ENCODE assay signal across 13 cellular contexts in the genomic region with DNA sequence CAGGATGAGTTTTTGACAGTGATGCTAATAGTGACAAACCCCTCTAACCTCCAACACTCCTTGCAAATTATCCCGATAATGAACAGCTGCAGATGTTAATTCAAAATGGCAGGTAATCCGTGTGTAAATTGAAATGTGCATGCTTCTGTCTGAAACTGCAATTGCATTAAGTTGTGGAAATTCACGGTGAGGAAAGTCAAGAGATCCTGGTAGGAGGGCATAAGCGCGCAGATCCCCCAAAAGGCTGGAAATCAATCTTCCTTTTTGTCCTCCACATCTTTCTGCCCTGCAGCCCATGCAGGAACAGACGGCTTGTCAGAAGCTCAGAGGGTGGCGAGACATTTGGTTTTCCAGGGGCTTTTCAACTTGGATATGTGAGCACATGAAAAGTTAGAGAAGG.
A peak's percentile ranks its signal among the peaks of the same experiment; 100 is the strongest.
DNase-seq lines count a peak whose midpoint lies in the region; ATAC-seq and TF ChIP-seq lines count a peak whose summit lies in the region.
"Had no signal": no experiment of that assay in that cellular context is flagged by ENCODE, and none has a peak within 500 bp of the region (broad histone marks: within the 10 kb centered on the region; RNA-seq: fewer than 3 reads in every experiment).

No MANE protein-coding gene starts in this region.

- intact Hi-C loops in activated CD4-positive, alpha-beta T cell treated with anti-CD3 and anti-CD28 coated beads, Interleukin-2, amount 10 ng/mL, durations not matched to agents 24 days and 14 days (cut with micrococcal nuclease) = loop anchor here (2.0 to 5.0 kb wide), 2 partner anchors 15 to 43 kb away; no protein-coding TSS in a partner anchor

- H3F3A ChIP-seq in neural progenitor cell (ENCODE audit: low read depth) = peaks cover 6% of the 10 kb centered on the region

- H3K36me3 ChIP-seq in DND-41 (ENCODE audit: insufficient read depth, low read length) (peaks cover 10% of the 10 kb centered on the region; the same call in 1 of the 2 replicates), neural progenitor cell (no peaks in the 10 kb centered on the region)

- H3K27me3 ChIP-seq in DND-41 (ENCODE audit: insufficient read depth, low read length, poor library complexity) (no peaks in the 10 kb centered on the region), neural progenitor cell (no peaks in the 10 kb centered on the region)

- peaks cover 18% of the 10 kb centered on the region for H3K27me3 Mint-ChIP-seq in activated CD4-positive, alpha-beta T cell treated with anti-CD3 and anti-CD28 coated beads, Interleukin-2, amount 10 ng/mL, durations not matched to agents 24 days and 14 days
- H3K27me3 Mint-ChIP-seq in brain (peaks cover 18% of the 10 kb centered on the region), neural progenitor cell (ENCODE audit: insufficient read depth, low read depth) (peaks cover 5% of the 10 kb centered on the region)
- H3K27me3 Mint-ChIP-seq: CD4-positive, CD25-positive, alpha-beta regulatory T cell had no signal

- peak overlapping the region; percentile 37 for H3K9ac ChIP-seq in DND-41 (ENCODE audit: low read depth, low read length)
- H3K9ac ChIP-seq in neural progenitor cell = no peak overlapping the region

- H4K20me1 ChIP-seq in DND-41 (ENCODE audit: insufficient read depth, low read length) (peaks cover 5% of the 10 kb centered on the region), neural progenitor cell (ENCODE audit: low read depth) (no peaks in the 10 kb centered on the region)

- peaks cover 18% of the 10 kb centered on the region for H3K36me3 Mint-ChIP-seq in activated CD4-positive, alpha-beta T cell treated with anti-CD3 and anti-CD28 coated beads, Interleukin-2, amount 10 ng/mL, durations not matched to agents 24 days and 14 days (ENCODE audit: low read depth)
- H3K36me3 Mint-ChIP-seq in brain (no peaks in the 10 kb centered on the region), neural progenitor cell (no peaks in the 10 kb centered on the region)
- H3K36me3 Mint-ChIP-seq: CD4-positive, CD25-positive, alpha-beta regulatory T cell had no signal

- H3K4me2 ChIP-seq in DND-41 (ENCODE audit: insufficient read depth, low read length) (peak overlapping the region; percentile 73), neural progenitor cell (peak overlapping the region; percentile 1)

- TF ChIP-seq CTCF in DND-41 (IDR thresholded peaks at IDR 0.05; ENCODE audit: borderline replicate concordance, extremely low read depth, low read length, poor library complexity, severe bottlenecking) = no peak
- no peak for TF ChIP-seq CTCF in brain (conservative IDR thresholded peaks at IDR 0.05)
- TF ChIP-seq CTCF in neural progenitor cell (IDR thresholded peaks at IDR 0.05) = no peak

- peaks cover 15% of the 10 kb centered on the region for H3K4me1 Mint-ChIP-seq in activated CD4-positive, alpha-beta T cell treated with anti-CD3 and anti-CD28 coated beads, Interleukin-2, amount 10 ng/mL, durations not matched to agents 24 days and 14 days
- peaks cover 54% of the 10 kb centered on the region for H3K4me1 Mint-ChIP-seq in brain
- H3K4me1 Mint-ChIP-seq in neural progenitor cell = peaks cover 75% of the 10 kb centered on the region

- DNase-seq in activated CD4-positive, alpha-beta T cell treated with anti-CD3 and anti-CD28 coated beads, Interleukin-2, amount 10 ng/mL, durations not matched to agents 24 days and 14 days = no peak
- DNase-seq in activated CD4-positive, alpha-beta T cell treated with anti-CD3 and anti-CD28 coated beads for 48 hours = no peak
- DNase-seq in DND-41 (no peak), neural progenitor cell (ENCODE audit: low spot score) (no peak), HuH-7 (ENCODE audit: low spot score) (no peak)
- DNase-seq: CD4-positive, CD25-positive, alpha-beta regulatory T cell; HCEC 1CT; HFFc6 had no signal

- peak overlapping the region in 1 of 2 experiments; percentile 47; a peak in 2 of 4 replicates for H3K4me3 ChIP-seq in DND-41 (ENCODE audit: low read depth in 1 of 2, low read length in 2 of 2)
- no peak overlapping the region for H3K4me3 ChIP-seq in neural progenitor cell

- H3K4me1 ChIP-seq in DND-41 (ENCODE audit: insufficient read depth, low read length) (peaks cover 50% of the 10 kb centered on the region), neural progenitor cell (peaks cover 42% of the 10 kb centered on the region)

- H3K79me2 ChIP-seq in DND-41 (ENCODE audit: insufficient read depth, low read length) (peaks cover 7% of the 10 kb centered on the region), neural progenitor cell (ENCODE audit: low read depth) (no peaks in the 10 kb centered on the region)

- no peaks in the 10 kb centered on the region for H3K9me3 Mint-ChIP-seq in activated CD4-positive, alpha-beta T cell treated with anti-CD3 and anti-CD28 coated beads, Interleukin-2, amount 10 ng/mL, durations not matched to agents 24 days and 14 days
- H3K9me3 Mint-ChIP-seq in brain (peaks cover 0 to 3% (median 0%) of the 10 kb centered on the region in 5 experiments), neural progenitor cell (peaks cover 5% of the 10 kb centered on the region)

- H3K4me3 Mint-ChIP-seq in activated CD4-positive, alpha-beta T cell treated with anti-CD3 and anti-CD28 coated beads, Interleukin-2, amount 10 ng/mL, durations not matched to agents 24 days and 14 days = no peak overlapping the region
- H3K4me3 Mint-ChIP-seq in brain (peak overlapping the region; percentile 2 to 68 (median 36)), neural progenitor cell (peak overlapping the region; percentile 39)
- H3K4me3 Mint-ChIP-seq: CD4-positive, CD25-positive, alpha-beta regulatory T cell; HFFc6 had no signal

- H3K27ac Mint-ChIP-seq in activated CD4-positive, alpha-beta T cell treated with anti-CD3 and anti-CD28 coated beads, Interleukin-2, amount 10 ng/mL, durations not matched to agents 24 days and 14 days = peak overlapping the region; percentile 40
- H3K27ac Mint-ChIP-seq in brain = peak overlapping the region in 3 of 5 experiments; percentile 0 to 75 (median 66)
- H3K27ac Mint-ChIP-seq in neural progenitor cell = peak overlapping the region; percentile 62
- H3K27ac Mint-ChIP-seq: HFFc6 had no signal

- H3K9me3 ChIP-seq in DND-41 (ENCODE audit: insufficient read depth, low read length, severe bottlenecking) (no peaks in the 10 kb centered on the region), neural progenitor cell (ENCODE audit: low read depth) (no peaks in the 10 kb centered on the region)

- ATAC-seq in DND-41 (ENCODE audit: insufficient read depth, low read depth) = no peak
- ATAC-seq in HG02938 (IDR thresholded peaks at IDR 0.05; ENCODE audit: unreplicated experiment) = no peak
- ATAC-seq in GM19395 (IDR thresholded peaks at IDR 0.05; ENCODE audit: unreplicated experiment) = no peak

- H2AFZ ChIP-seq in DND-41 (ENCODE audit: low read depth, low read length) (no peak overlapping the region), neural progenitor cell (replicated peaks) (no peak overlapping the region)

- H3K27ac ChIP-seq in DND-41 (ENCODE audit: low read length) = peak overlapping the region; percentile 79
- H3K27ac ChIP-seq in neural progenitor cell = no peak overlapping the region
- H3K27ac ChIP-seq: 22Rv1, HL-60 had no signal
